In the genomic region with DNA sequence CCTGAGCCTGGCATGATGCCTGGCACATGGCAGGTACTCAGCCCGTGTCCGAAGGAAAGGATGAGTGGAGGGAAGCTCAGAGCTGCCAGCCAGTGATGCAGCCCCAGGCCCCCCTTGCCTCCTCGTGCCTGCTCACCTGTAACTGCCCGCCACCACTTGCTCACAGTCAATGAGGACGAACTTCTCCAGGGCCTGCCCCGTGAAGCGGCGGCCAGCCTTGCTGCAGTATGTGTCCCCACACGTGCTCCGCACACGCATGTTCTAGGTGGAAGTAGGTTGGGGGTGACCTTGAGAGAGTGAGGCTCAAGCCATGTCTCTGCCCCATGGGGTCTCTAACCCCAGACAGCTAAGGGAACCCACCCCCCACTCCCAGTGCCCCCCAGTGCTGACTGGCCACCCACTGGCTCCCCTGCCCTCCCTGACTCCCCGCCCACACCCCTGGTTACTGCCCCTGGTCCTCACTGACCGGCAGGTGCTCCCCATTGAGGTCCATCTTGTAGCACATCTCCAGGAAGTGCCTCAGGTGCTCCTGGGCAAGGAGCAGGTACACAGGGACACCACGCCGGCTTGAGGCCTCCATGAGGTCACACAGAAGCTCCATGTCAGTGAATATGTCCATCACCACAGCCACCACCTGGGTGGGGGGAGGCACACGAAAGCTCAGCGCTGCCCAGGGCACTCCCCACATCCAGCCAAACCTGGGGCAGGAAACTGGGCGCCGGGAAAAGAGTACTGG, we compare ENCODE assay signal across 20 cellular contexts. TPM values are rescaled to one million over a fixed set of nuclear protein-coding genes. Genes with fewer than 3 reads are reported as not detected.
A peak's percentile ranks its signal among the peaks of the same experiment; 100 is the strongest.
DNase-seq lines count a peak whose midpoint lies in the region; ATAC-seq, FAIRE-seq and TF ChIP-seq lines count a peak whose summit lies in the region.
"Had no signal": no experiment of that assay in that cellular context is flagged by ENCODE, and none has a peak within 500 bp of the region (broad histone marks: within the 10 kb centered on the region; RNA-seq: fewer than 3 reads in every experiment).

No MANE protein-coding gene starts in this region.

- no peaks in the 10 kb centered on the region for H3K27me3 ChIP-seq in right cardiac atrium (ENCODE audit: control insufficient read depth, insufficient read depth)
- no peaks in the 10 kb centered on the region for H3K27me3 ChIP-seq in H1 (replicated peaks in 1 of 4; ENCODE audit: control insufficient read depth in 3 of 4, extremely low read depth in 1 of 4, insufficient read depth in 3 of 4, low read length in 3 of 4)
- H3K27me3 ChIP-seq in neuronal stem cell (ENCODE audit: control insufficient read depth in 3 of 3, insufficient read depth in 3 of 3, low read depth in 1 of 3, low read length in 3 of 3): peaks cover 0 to 31% (median 0%) of the 10 kb centered on the region in 3 experiments
- H3K27me3 ChIP-seq in tibial artery: peaks cover 0 to 15% of the 10 kb centered on the region in 2 donors
- no peaks in the 10 kb centered on the region for H3K27me3 ChIP-seq in transverse colon
- H3K27me3 ChIP-seq: BLaER1 treated with 17β-estradiol and CSF1 and Interleukin-3, amounts not matched to agents 10 nM and 100 nM had no signal

- TF ChIP-seq EP300 in H1 (IDR thresholded peaks at IDR 0.05; ENCODE audit: borderline replicate concordance in 1 of 2, low read depth in 2 of 2, low read length in 2 of 2): no peak
- TF ChIP-seq EP300 in transverse colon (IDR thresholded peaks at IDR 0.05; ENCODE audit: low read depth): no peak

- H2BK5ac ChIP-seq in H1 (ENCODE audit: low read depth, low read length) (no peak overlapping the region), neuronal stem cell (ENCODE audit: low read length) (peak overlapping the region; percentile 66)

- no peak for TF ChIP-seq RAD21 in H1 (IDR thresholded peaks at IDR 0.05 in 1 of 2, conservative IDR thresholded peaks at IDR 0.05 in 1 of 2; ENCODE audit: low read depth in 2 of 2, low read length in 2 of 2)

- H4K8ac ChIP-seq in H1 (ENCODE audit: extremely low read depth, insufficient read depth, low read length) (peak overlapping the region; percentile 40; the same call in 1 of the 2 replicates), neuronal stem cell (ENCODE audit: low read depth, low read length) (no peak overlapping the region)

- H4K20me1 ChIP-seq in H1 (replicated peaks in 1 of 2; ENCODE audit: control insufficient read depth in 1 of 2, insufficient read depth in 2 of 2, low read length in 2 of 2): no peaks in the 10 kb centered on the region

- H3K9me3 ChIP-seq in right cardiac atrium (ENCODE audit: control insufficient read depth, low read length) (no peaks in the 10 kb centered on the region), H1 (ENCODE audit: insufficient read depth in 2 of 2, low read depth in 1 of 2, low read length in 1 of 2) (no peaks in the 10 kb centered on the region), neuronal stem cell (replicated peaks in 1 of 2; ENCODE audit: control insufficient read depth in 2 of 2, insufficient read depth in 1 of 2, low read depth in 1 of 2, low read length in 2 of 2) (no peaks in the 10 kb centered on the region), tibial artery (no peaks in the 10 kb centered on the region), transverse colon (no peaks in the 10 kb centered on the region)
- H3K9me3 ChIP-seq: BLaER1 treated with 17β-estradiol and CSF1 and Interleukin-3, amounts not matched to agents 10 nM and 100 nM had no signal

- TF ChIP-seq POLR2A in H1 (IDR thresholded peaks at IDR 0.05; ENCODE audit: control extremely low read depth in 1 of 2, low read depth in 2 of 2, low read length in 2 of 2): no peak
- TF ChIP-seq POLR2A in transverse colon (IDR thresholded peaks at IDR 0.05): no peak

- H3K23ac ChIP-seq in H1 (ENCODE audit: insufficient read length) (no peak overlapping the region), neuronal stem cell (ENCODE audit: low read depth, low read length, poor library complexity) (peak overlapping the region; percentile 60)

- intact Hi-C loops in left ventricle myocardium superior (cut with micrococcal nuclease): no loop called here
- intact Hi-C loops in right cardiac atrium (cut with DNase I): no loop called here
- intact Hi-C loops in tibial artery (cut with DNase I; ENCODE audit: low total_unique reads): no loop called here
- intact Hi-C loops in transverse colon (cut with DNase I; ENCODE audit: low total_unique reads): no loop called here

- peaks cover 6 to 8% of the 10 kb centered on the region in 2 experiments for H3K79me2 ChIP-seq in H1 (ENCODE audit: control insufficient read depth in 1 of 2, insufficient read depth in 2 of 2, low read length in 2 of 2)

- H3K14ac ChIP-seq in H1 (ENCODE audit: insufficient read length) (no peak overlapping the region), neuronal stem cell (ENCODE audit: low read length) (no peak overlapping the region)

- peak overlapping the region; percentile 39; the same call in 1 of the 2 replicates for H2BK12ac ChIP-seq in H1 (ENCODE audit: low read depth, low read length)
- H2BK12ac ChIP-seq in neuronal stem cell (ENCODE audit: low read length): no peak overlapping the region

- H3K27ac ChIP-seq in right cardiac atrium (ENCODE audit: low read length) (no peak overlapping the region), H1 (ENCODE audit: low read depth, low read length) (no peak overlapping the region), neuronal stem cell (replicated peaks; ENCODE audit: low read length) (no peak overlapping the region), tibial artery (no peak overlapping the region), transverse colon (no peak overlapping the region)
- H3K27ac ChIP-seq: BLaER1 treated with 17β-estradiol and CSF1 and Interleukin-3, amounts not matched to agents 10 nM and 100 nM had no signal

- in situ Hi-C loops in transverse colon (cut with MboI; ENCODE audit: low pct_ligation_motif_present in 1 of 4, low pct_unique_long_range_greater_than_20kb in 1 of 4, low sequenced_read_pairs in 3 of 4): no loop called here

- no peak overlapping the region for H3K4me2 ChIP-seq in H1 (ENCODE audit: insufficient read depth in 1 of 2, low read depth in 2 of 2, low read length in 2 of 2)
- no peak overlapping the region for H3K4me2 ChIP-seq in neuronal stem cell (ENCODE audit: insufficient read depth, low read length, poor library complexity, severe bottlenecking)
- H3K4me2 ChIP-seq: BLaER1 treated with 17β-estradiol and CSF1 and Interleukin-3, amounts not matched to agents 10 nM and 100 nM had no signal

- no peak overlapping the region for H3K4me3 ChIP-seq in right cardiac atrium (ENCODE audit: low read length)
- no peak overlapping the region for H3K4me3 ChIP-seq in H1 (ENCODE audit: extremely low read depth in 1 of 4, insufficient read depth in 2 of 4, low read depth in 3 of 4, low read length in 4 of 4)
- H3K4me3 ChIP-seq in neuronal stem cell (ENCODE audit: low read length in 2 of 2): no peak overlapping the region
- H3K4me3 ChIP-seq in tibial artery: no peak overlapping the region
- no peak overlapping the region for H3K4me3 ChIP-seq in transverse colon
- H3K4me3 ChIP-seq: BLaER1 treated with 17β-estradiol and CSF1 and Interleukin-3, amounts not matched to agents 10 nM and 100 nM; GM12878 had no signal

- H3K79me1 ChIP-seq in H1 (ENCODE audit: low read depth, low read length) (peaks cover 5% of the 10 kb centered on the region; the same call in 1 of the 2 replicates), neuronal stem cell (ENCODE audit: low read depth, low read length) (no peaks in the 10 kb centered on the region)

- POLR2A ChIA-PET in H1 (lab: Charles Lee; ENCODE audit: partially characterized antibody): interaction anchor here (0.8 to 5.7 kb wide), 4 partner anchors 10 to 454 kb away, joined by 3 to 39 read pairs (median 4); partner anchors contain the start of genes MMP24OS and RBM39

- no peak for ATAC-seq in left ventricle myocardium superior
- no peak for ATAC-seq in right cardiac atrium
- ATAC-seq in HG03280 (IDR thresholded peaks at IDR 0.05; ENCODE audit: unreplicated experiment): no peak
- ATAC-seq: CD8-positive, alpha-beta T cell; GM12878 had no signal

- no peak overlapping the region for H4K91ac ChIP-seq in H1 (replicated peaks; ENCODE audit: insufficient read length, low read length)
- no peak overlapping the region for H4K91ac ChIP-seq in neuronal stem cell (ENCODE audit: low read depth, low read length, poor library complexity)

- no peak overlapping the region for H2BK15ac ChIP-seq in H1 (ENCODE audit: low read length)
- H2BK15ac ChIP-seq in neuronal stem cell (ENCODE audit: low read length): peak overlapping the region; percentile 54

- H3K9ac ChIP-seq in H1 (replicated peaks in 1 of 4; ENCODE audit: extremely low read depth in 1 of 4, low read depth in 3 of 4, low read length in 3 of 4): no peak overlapping the region
- no peak overlapping the region for H3K9ac ChIP-seq in neuronal stem cell (ENCODE audit: low read depth, low read length, poor library complexity)

- H2AFZ ChIP-seq in H1 (ENCODE audit: low read length): no peak overlapping the region
- H2AFZ ChIP-seq in neuronal stem cell (ENCODE audit: low read length): no peak overlapping the region

- H3K23me2 ChIP-seq in H1 (ENCODE audit: low read depth, low read length): peaks cover 8% of the 10 kb centered on the region

- 79% methylated on average over 19 of the region's 19 CpGs for WGBS in right cardiac atrium
- 88% methylated on average over 18 of the region's 19 CpGs; no CpG with 5 or more reads in 1 of the 2 experiments for WGBS in H1 (ENCODE audit: extremely low coverage in 1 of 2, insufficient coverage in 1 of 2, insufficient read length in 1 of 2, insufficient replicate concordance in 2 of 2, low coverage in 1 of 2, low lambda C conversion rate in 2 of 2, missing lambda C conversion rate in 1 of 2), 2 experiments
- WGBS in neuronal stem cell (ENCODE audit: extremely low coverage in 2 of 2, insufficient read length in 2 of 2, insufficient replicate concordance in 1 of 2), 2 donors: no CpG with 5 or more reads among the region's 19 CpGs
- WGBS in transverse colon (ENCODE audit: low coverage in 1 of 2), 2 donors: 84% methylated on average over 19 of the region's 19 CpGs; no CpG with 5 or more reads in 1 of the 2 donors

- TF ChIP-seq CTCF in H1 (IDR thresholded peaks at IDR 0.05; ENCODE audit: control extremely low read depth in 1 of 3, insufficient read depth in 1 of 3, low read depth in 1 of 3, low read length in 3 of 3): no peak
- TF ChIP-seq CTCF in tibial artery (IDR thresholded peaks at IDR 0.05): no peak
- no peak for TF ChIP-seq CTCF in transverse colon (IDR thresholded peaks at IDR 0.05)

- peak; percentile 30 for DNase-seq in left ventricle myocardium superior
- DNase-seq in right cardiac atrium: no peak
- no peak for DNase-seq in H1 (ENCODE audit: low read depth in 1 of 2, low spot score in 2 of 2)
- DNase-seq in neuronal stem cell (ENCODE audit: low spot score): no peak
- DNase-seq in tibial artery: no peak
- DNase-seq in transverse colon: no peak
- DNase-seq: 8988T; Calu3; CD8-positive, alpha-beta T cell; DMS79 treated with DMSO at 0.1 percent for 48 hours; GF-D8; HCEC 1CT had no signal

- no peak overlapping the region for H4K5ac ChIP-seq in H1 (ENCODE audit: insufficient read length, low read depth, low read length)

- H2AK5ac ChIP-seq in H1 (ENCODE audit: low read depth, low read length) (no peak overlapping the region), neuronal stem cell (ENCODE audit: low read depth, low read length) (peak overlapping the region; percentile 40)

- CTCF ChIA-PET in H1 (lab: Charles Lee; ENCODE audit: partially characterized antibody): interaction anchor here (0.6 to 11.5 kb wide), 7 partner anchors 14 to 192 kb away, joined by 3 to 130 read pairs (median 4); no protein-coding TSS in a partner anchor

- H3K18ac ChIP-seq in H1 (ENCODE audit: extremely low read depth, low read length) (no peak overlapping the region), neuronal stem cell (ENCODE audit: low read length) (no peak overlapping the region)

- H3K36me3 ChIP-seq in H1 (ENCODE audit: control insufficient read depth in 2 of 4, insufficient read depth in 4 of 4, low read length in 3 of 4) (no peaks in the 10 kb centered on the region), neuronal stem cell (replicated peaks in 1 of 2; ENCODE audit: control insufficient read depth in 2 of 2, insufficient read depth in 2 of 2, low read length in 2 of 2) (peaks cover 0 to 1% of the 10 kb centered on the region in 2 donors), tibial artery (no peaks in the 10 kb centered on the region), transverse colon (no peaks in the 10 kb centered on the region)

- no peak overlapping the region for H2BK20ac ChIP-seq in H1 (ENCODE audit: low read length)

- H3K4me1 ChIP-seq in right cardiac atrium (ENCODE audit: control insufficient read depth, insufficient read depth, low read length): peaks cover under 1% of the 10 kb centered on the region
- peaks cover under 1 to 5% (median 3%) of the 10 kb centered on the region in 4 experiments; a peak in 6 of 7 replicates for H3K4me1 ChIP-seq in H1 (replicated peaks in 1 of 4; ENCODE audit: control insufficient read depth in 3 of 4, insufficient read depth in 4 of 4, low read length in 3 of 4)
- peaks cover 6 to 7% of the 10 kb centered on the region in 2 donors for H3K4me1 ChIP-seq in neuronal stem cell (ENCODE audit: control insufficient read depth in 2 of 2, insufficient read depth in 1 of 2, low read depth in 1 of 2, low read length in 2 of 2)
- H3K4me1 ChIP-seq in tibial artery: peaks cover 0 to 11% (median 9%) of the 10 kb centered on the region in 4 donors
- H3K4me1 ChIP-seq in transverse colon: peaks cover 7 to 18% (median 13%) of the 10 kb centered on the region in 4 donors

- FAIRE-seq in H1 (lab: Jason Lieb, UNC): no peak
- FAIRE-seq: GM12878, GM19239, HTR-8/SVneo had no signal

- H3K56ac ChIP-seq in H1 (replicated peaks; ENCODE audit: insufficient read length, low read depth, low read length): no peak overlapping the region

- H2BK120ac ChIP-seq in H1 (replicated peaks; ENCODE audit: low read depth, low read length): no peak overlapping the region
- H2BK120ac ChIP-seq in neuronal stem cell (ENCODE audit: low read depth, low read length): no peak overlapping the region

- H3K4ac ChIP-seq in H1 (replicated peaks; ENCODE audit: insufficient read length, low read depth, low read length): no peak overlapping the region
- no peak overlapping the region for H3K4ac ChIP-seq in neuronal stem cell (ENCODE audit: low read length)

RNA-seq across cellular contexts. Expression of gene FAM83C, which starts 3.7 kb away (rescaled TPM):
- not detected for total RNA-seq in left ventricle myocardium superior
- not detected for total RNA-seq in right cardiac atrium
- polyA plus RNA-seq in right cardiac atrium: not detected
- total RNA-seq in H1 (2021; fragmentation: NEBNext Ultra II Directional; extraction: Animal tissue kit (Norgen Biotek cat#: 25700)): not detected in 2 replicates
- polyA plus RNA-seq in H1 (2011; rRNA removed): not detected in 2 replicates
- polyA plus RNA-seq in H1 (2011; cell fraction: cytosol; rRNA removed): 0.03 TPM
- polyA plus RNA-seq in H1 (2011; cell fraction: nucleus; rRNA removed): not detected
- 0.05 TPM in 2 of 4 replicates, not detected in the others for polyA plus RNA-seq in H1 (2012, experiment 1 of 2)
- not detected for polyA plus RNA-seq in H1 (2012, experiment 2 of 2)
- polyA plus RNA-seq in H1 (2013, experiment 1 of 2): 0.02 TPM
- polyA plus RNA-seq in H1 (2013, experiment 2 of 2): 0.02 TPM
- polyA minus RNA-seq in H1 (2011; rRNA and poly(A)+ RNA removed): not detected in 2 replicates
- polyA minus RNA-seq in H1 (2011; cell fraction: cytosol; rRNA and poly(A)+ RNA removed): not detected
- polyA minus RNA-seq in H1 (2011; cell fraction: nucleus; rRNA and poly(A)+ RNA removed): not detected
- not detected for polyA plus RNA-seq in neuronal stem cell (2013, experiment 1 of 2)
- not detected for polyA plus RNA-seq in neuronal stem cell (2013, experiment 2 of 2)
- total RNA-seq in transverse colon: under 1 TPM in 1 of 4 donors, not detected in 3; 0.14 TPM
- total RNA-seq: A673; Calu3; CD8-positive, alpha-beta T cell; GM12878; H4 had no signal
- polyA plus RNA-seq: AG04450, GM12878 had no signal

RNA-seq across cellular contexts. Expression of gene EIF6, which starts 3.9 kb away (rescaled TPM):
- total RNA-seq in left ventricle myocardium superior: 34.6 TPM
- total RNA-seq in right cardiac atrium: 10 to 100 TPM; 36.2 to 57.3 (median 41.4) TPM
- 37.7 TPM for polyA plus RNA-seq in right cardiac atrium
- total RNA-seq in H1 (2021; fragmentation: NEBNext Ultra II Directional; extraction: Animal tissue kit (Norgen Biotek cat#: 25700)): 183 and 184 TPM in 2 replicates
- polyA plus RNA-seq in H1 (2011; rRNA removed): 319 and 374 TPM in 2 replicates
- 267 TPM for polyA plus RNA-seq in H1 (2011; cell fraction: cytosol; rRNA removed)
- 359 TPM for polyA plus RNA-seq in H1 (2011; cell fraction: nucleus; rRNA removed)
- polyA plus RNA-seq in H1 (2012, experiment 1 of 2): 166 to 215 TPM (median 195 TPM) in 4 replicates
- 307 TPM for polyA plus RNA-seq in H1 (2012, experiment 2 of 2)
- 104 TPM for polyA plus RNA-seq in H1 (2013, experiment 1 of 2)
- polyA plus RNA-seq in H1 (2013, experiment 2 of 2): 109 TPM
- polyA minus RNA-seq in H1 (2011; rRNA and poly(A)+ RNA removed): 168 and 184 TPM in 2 replicates
- polyA minus RNA-seq in H1 (2011; cell fraction: cytosol; rRNA and poly(A)+ RNA removed): 74.5 TPM
- 56.0 TPM for polyA minus RNA-seq in H1 (2011; cell fraction: nucleus; rRNA and poly(A)+ RNA removed)
- polyA plus RNA-seq in neuronal stem cell (2013, experiment 1 of 2): 62.1 TPM
- 63.4 TPM for polyA plus RNA-seq in neuronal stem cell (2013, experiment 2 of 2)
- total RNA-seq in transverse colon: 100 to 1,000 TPM in 2 of 4 donors, 10 to 100 TPM in 2; 54.9 to 168 (median 100) TPM

RNA-seq across cellular contexts. Expression of gene MMP24OS, which starts 10.6 kb away (rescaled TPM):
- total RNA-seq in left ventricle myocardium superior (48.4 TPM), right cardiac atrium (10 to 100 TPM; 45.1 to 65.0 (median 48.6) TPM), transverse colon (10 to 100 TPM; 32.4 to 81.1 (median 47.9) TPM)
- polyA plus RNA-seq in right cardiac atrium (47.1 TPM), H1 (2011; rRNA removed) (21.3 and 44.4 TPM in 2 replicates)
- total RNA-seq in H1 (2021; fragmentation: NEBNext Ultra II Directional; extraction: Animal tissue kit (Norgen Biotek cat#: 25700)): 19.0 and 22.2 TPM in 2 replicates
- polyA plus RNA-seq in H1 (2011; cell fraction: cytosol; rRNA removed): 20.6 TPM
- 45.3 TPM for polyA plus RNA-seq in H1 (2011; cell fraction: nucleus; rRNA removed)
- polyA plus RNA-seq in H1 (2012, experiment 1 of 2): 21.1 to 31.1 TPM (median 25.0 TPM) in 4 replicates
- 23.1 TPM for polyA plus RNA-seq in H1 (2012, experiment 2 of 2)
- polyA plus RNA-seq in H1 (2013, experiment 1 of 2): 19.5 TPM
- polyA plus RNA-seq in H1 (2013, experiment 2 of 2): 17.8 TPM
- polyA minus RNA-seq in H1 (2011; rRNA and poly(A)+ RNA removed): 5.5 and 9.3 TPM in 2 replicates
- 18.9 TPM for polyA minus RNA-seq in H1 (2011; cell fraction: cytosol; rRNA and poly(A)+ RNA removed)
- polyA minus RNA-seq in H1 (2011; cell fraction: nucleus; rRNA and poly(A)+ RNA removed): 27.2 TPM
- 33.2 TPM for polyA plus RNA-seq in neuronal stem cell (2013, experiment 1 of 2)
- polyA plus RNA-seq in neuronal stem cell (2013, experiment 2 of 2): 34.0 TPM
